24 cellular contexts compared by ENCODE assay signal in genomic region chr1:151549199-151549598, GRCh38. TPM values are rescaled to one million over a fixed set of nuclear protein-coding genes. Genes with fewer than 3 reads are reported as not detected.
DNase-seq lines count a peak whose midpoint lies in the region; ATAC-seq, FAIRE-seq and TF ChIP-seq lines count a peak whose summit lies in the region.
"Had no signal": no experiment of that assay in that cellular context is flagged by ENCODE, and none has a peak within 500 bp of the region (broad histone marks: within the 10 kb centered on the region; RNA-seq: fewer than 3 reads in every experiment).

No MANE protein-coding gene starts in this region.

- no peak overlapping the region for H3K27ac Mint-ChIP-seq in endothelial cell (ENCODE audit: unreplicated experiment)
- H3K27ac Mint-ChIP-seq: activated B cell treated with CpG ODN at 0.5 μM for 24 hours; activated CD8-positive, alpha-beta T cell treated with anti-CD3 and anti-CD28 coated beads for 36 hours; activated naive CD8-positive, alpha-beta T cell; memory B cell; natural killer cell treated with Interleukin-12 subunit alpha and Interleukin-12 subunit beta and Interleukin-15 and Interleukin-18, amount 100 ng/mL, for 72 hours; stimulated activated effector memory CD8-positive, alpha-beta T cell treated with anti-CD3 and anti-CD28 coated beads, Interleukin-12 subunit alpha, Interleukin-12 subunit beta, amount 100 ng/mL, for 72 hours had no signal

- peak overlapping the region; percentile 99 for H3K27ac ChIP-seq in RWPE2 (ENCODE audit: poor library complexity, severe bottlenecking)
- H3K27ac ChIP-seq in keratinocyte (ENCODE audit: control insufficient read depth, insufficient read depth, low read length), result peak overlapping the region; percentile 41
- H3K27ac ChIP-seq in transverse colon, result peak overlapping the region; percentile 80 to 88 (median 85)
- H3K27ac ChIP-seq: BLaER1, SJCRH30, tibial artery had no signal

- H3K27me3 ChIP-seq in RWPE2 (ENCODE audit: insufficient read depth, poor library complexity, severe bottlenecking) (no peaks in the 10 kb centered on the region), keratinocyte (ENCODE audit: control insufficient read depth, extremely low read depth, insufficient read depth, low read length) (no peaks in the 10 kb centered on the region), transverse colon (no peaks in the 10 kb centered on the region)
- H3K27me3 ChIP-seq: BLaER1, brain microvascular endothelial cell, SJCRH30, tibial artery had no signal

- peak; percentile 29 for DNase-seq in HCEC 1CT
- no peak for DNase-seq in RWPE2 (ENCODE audit: low spot score)
- DNase-seq in keratinocyte (ENCODE audit: low read depth, low spot score), result no peak
- no peak for DNase-seq in transverse colon
- DNase-seq in stimulated activated CD4-positive, alpha-beta T cell treated with anti-CD3 and anti-CD28 coated beads, Interleukin-2, amount 100 ng/mL, for 24 hours, result no peak
- no peak for DNase-seq in endothelial cell (ENCODE audit: low spot score)
- DNase-seq: activated B cell treated with CpG ODN at 0.5 μM for 24 hours; activated CD8-positive, alpha-beta T cell treated with anti-CD3 and anti-CD28 coated beads for 36 hours; activated T-cell treated with anti-CD3 and anti-CD28 coated beads, Interleukin-2, amount 50 U/mL, for 48 hours; cortex of kidney; foreskin melanocyte; NCI-H1436; NCI-H526; stimulated activated CD4-positive, alpha-beta T cell treated with anti-CD3 and anti-CD28 coated beads, Interleukin-12 subunit alpha, Interleukin-12 subunit beta, amount 100 ng/mL, for 4 hours; T-helper 2 cell had no signal

- no peaks in the 10 kb centered on the region for H3K36me3 Mint-ChIP-seq in endothelial cell (ENCODE audit: low read depth, unreplicated experiment)
- H3K36me3 Mint-ChIP-seq: memory B cell; natural killer cell treated with Interleukin-12 subunit alpha and Interleukin-12 subunit beta and Interleukin-15 and Interleukin-18, amount 100 ng/mL, for 72 hours; stimulated activated effector memory CD8-positive, alpha-beta T cell treated with anti-CD3 and anti-CD28 coated beads, Interleukin-12 subunit alpha, Interleukin-12 subunit beta, amount 100 ng/mL, for 72 hours had no signal

- H3K9me3 ChIP-seq in RWPE2 (ENCODE audit: severe bottlenecking) (no peaks in the 10 kb centered on the region), keratinocyte (ENCODE audit: control insufficient read depth, low read depth, low read length) (no peaks in the 10 kb centered on the region), transverse colon (no peaks in the 10 kb centered on the region)
- H3K9me3 ChIP-seq: BLaER1, SJCRH30, tibial artery had no signal

- in situ Hi-C loops in transverse colon (cut with MboI; ENCODE audit: low pct_ligation_motif_present in 1 of 4, low pct_unique_long_range_greater_than_20kb in 1 of 4, low sequenced_read_pairs in 3 of 4), result no loop called here

- peaks cover 18% of the 10 kb centered on the region for H3K4me1 Mint-ChIP-seq in endothelial cell (ENCODE audit: unreplicated experiment)
- H3K4me1 Mint-ChIP-seq: activated B cell treated with CpG ODN at 0.5 μM for 24 hours had no signal

- no peak for ATAC-seq in RWPE2 (ENCODE audit: low read depth)
- ATAC-seq in GM21619 (IDR thresholded peaks at IDR 0.05; ENCODE audit: unreplicated experiment), result no peak
- ATAC-seq: activated CD8-positive, alpha-beta T cell treated with anti-CD3 and anti-CD28 coated beads for 36 hours; natural killer cell treated with Interleukin-12 subunit alpha and Interleukin-12 subunit beta and Interleukin-15 and Interleukin-18, amount 100 ng/mL, for 72 hours; stimulated activated effector memory CD8-positive, alpha-beta T cell treated with anti-CD3 and anti-CD28 coated beads, Interleukin-12 subunit alpha, Interleukin-12 subunit beta, amount 100 ng/mL, for 72 hours had no signal

- H3K79me2 ChIP-seq in keratinocyte (ENCODE audit: control insufficient read depth, insufficient read depth, low read length), result peaks cover 66% of the 10 kb centered on the region

- H3K4me3 ChIP-seq in RWPE2 (ENCODE audit: severe bottlenecking), result no peak overlapping the region
- H3K4me3 ChIP-seq in keratinocyte (ENCODE audit: control insufficient read depth in 2 of 3, extremely low read depth in 1 of 3, insufficient read depth in 2 of 3, low read depth in 1 of 3, low read length in 3 of 3), result peak overlapping the region in 2 of 3 experiments; percentile 3 to 27
- H3K4me3 ChIP-seq in transverse colon, result no peak overlapping the region
- H3K4me3 ChIP-seq: BLaER1, SJCRH30, tibial artery had no signal

- intact Hi-C loops in transverse colon (cut with DNase I; ENCODE audit: low total_unique reads), result loop anchor here (10.0 kb wide), 1 partner anchor 104 kb away; no protein-coding TSS in a partner anchor

- no peak for TF ChIP-seq EP300 in transverse colon (IDR thresholded peaks at IDR 0.05; ENCODE audit: low read depth)

- TF ChIP-seq CTCF in RWPE2 (IDR thresholded peaks at IDR 0.05; ENCODE audit: poor library complexity, severe bottlenecking) (no peak), keratinocyte (optimal IDR thresholded peaks at IDR 0.05 in 1 of 3, IDR thresholded peaks at IDR 0.05 in 1 of 3, conservative IDR thresholded peaks at IDR 0.05 in 1 of 3; ENCODE audit: extremely low read depth in 1 of 3, insufficient read depth in 2 of 3, low read length in 3 of 3) (no peak), transverse colon (IDR thresholded peaks at IDR 0.05) (no peak), endothelial cell (IDR thresholded peaks at IDR 0.05; ENCODE audit: unreplicated experiment) (no peak)

- H3K27me3 Mint-ChIP-seq in endothelial cell (ENCODE audit: unreplicated experiment), result peaks cover 2% of the 10 kb centered on the region
- H3K27me3 Mint-ChIP-seq: activated B cell treated with CpG ODN at 0.5 μM for 24 hours; activated CD8-positive, alpha-beta T cell treated with anti-CD3 and anti-CD28 coated beads for 36 hours; activated naive CD8-positive, alpha-beta T cell had no signal

- no peak for FAIRE-seq in keratinocyte (lab: Jason Lieb, UNC)

- peaks cover 2% of the 10 kb centered on the region for H3K9me1 ChIP-seq in keratinocyte (ENCODE audit: control insufficient read depth, extremely low read depth, insufficient read depth, low read length)

- H3K36me3 ChIP-seq in RWPE2 (ENCODE audit: low read depth), result peaks cover 60% of the 10 kb centered on the region
- peaks cover 4 to 16% of the 10 kb centered on the region in 2 experiments for H3K36me3 ChIP-seq in keratinocyte (ENCODE audit: control insufficient read depth in 2 of 2, extremely low read depth in 1 of 2, insufficient read depth in 2 of 2, low read length in 2 of 2)
- no peaks in the 10 kb centered on the region for H3K36me3 ChIP-seq in transverse colon
- H3K36me3 ChIP-seq: BLaER1, brain microvascular endothelial cell, tibial artery had no signal

- peak overlapping the region; percentile 59 for H3K4me2 ChIP-seq in keratinocyte (ENCODE audit: control insufficient read depth, extremely low read depth, insufficient read depth, low read depth, low read length)
- H3K4me2 ChIP-seq: BLaER1 had no signal

- H4K20me1 ChIP-seq in keratinocyte (ENCODE audit: control insufficient read depth, extremely low read depth, insufficient read depth, low read length), result peaks cover 8% of the 10 kb centered on the region
- H4K20me1 ChIP-seq: BLaER1 had no signal

- H3K9ac ChIP-seq in keratinocyte (ENCODE audit: control insufficient read depth, extremely low read depth, insufficient read depth, low read length), result peak overlapping the region; percentile 54
- H3K9ac ChIP-seq: BLaER1 had no signal

- 54% methylated on average over 2 of the region's 2 CpGs; no CpG with 5 or more reads in 1 of the 2 donors for WGBS in transverse colon (ENCODE audit: low coverage in 1 of 2), 2 donors

- peaks cover 72% of the 10 kb centered on the region for H3K4me1 ChIP-seq in RWPE2 (ENCODE audit: insufficient read depth, poor library complexity, severe bottlenecking)
- H3K4me1 ChIP-seq in keratinocyte (ENCODE audit: control insufficient read depth, extremely low read depth, insufficient read depth, low read length), result peaks cover 73% of the 10 kb centered on the region
- H3K4me1 ChIP-seq in transverse colon, result peaks cover 6 to 34% (median 32%) of the 10 kb centered on the region in 4 donors
- H3K4me1 ChIP-seq: BLaER1 had no signal

- dilution Hi-C loops in keratinocyte (cut with MboI; ENCODE audit: extremely low pct_ligation_motif_present, low sequenced_read_pairs), result no loop called here

- H3K9me3 Mint-ChIP-seq in endothelial cell (ENCODE audit: unreplicated experiment), result no peaks in the 10 kb centered on the region
- H3K9me3 Mint-ChIP-seq: activated B cell treated with CpG ODN at 0.5 μM for 24 hours; activated CD8-positive, alpha-beta T cell treated with anti-CD3 and anti-CD28 coated beads for 36 hours; memory B cell; natural killer cell treated with Interleukin-12 subunit alpha and Interleukin-12 subunit beta and Interleukin-15 and Interleukin-18, amount 100 ng/mL, for 72 hours; stimulated activated effector memory CD8-positive, alpha-beta T cell treated with anti-CD3 and anti-CD28 coated beads, Interleukin-12 subunit alpha, Interleukin-12 subunit beta, amount 100 ng/mL, for 72 hours had no signal

- H2AFZ ChIP-seq in keratinocyte (ENCODE audit: control insufficient read depth, low read length), result no peak overlapping the region

- no peak for TF ChIP-seq POLR2A in transverse colon (IDR thresholded peaks at IDR 0.05)

- H3K4me3 Mint-ChIP-seq in endothelial cell (ENCODE audit: unreplicated experiment), result no peak overlapping the region
- H3K4me3 Mint-ChIP-seq: activated B cell treated with CpG ODN at 0.5 μM for 24 hours; activated CD8-positive, alpha-beta T cell treated with anti-CD3 and anti-CD28 coated beads for 36 hours; activated naive CD8-positive, alpha-beta T cell; memory B cell; natural killer cell treated with Interleukin-12 subunit alpha and Interleukin-12 subunit beta and Interleukin-15 and Interleukin-18, amount 100 ng/mL, for 72 hours; stimulated activated effector memory CD8-positive, alpha-beta T cell treated with anti-CD3 and anti-CD28 coated beads, Interleukin-12 subunit alpha, Interleukin-12 subunit beta, amount 100 ng/mL, for 72 hours had no signal

RNA-seq across cellular contexts. Expression of gene TUFT1, which starts 9.1 kb away (rescaled TPM):
- 70.0 to 82.3 TPM (median 80.1 TPM) in 3 replicates for polyA plus RNA-seq in keratinocyte
- polyA plus RNA-seq in keratinocyte (2011; ENCODE audit: low read depth), result 232 TPM
- polyA plus RNA-seq in keratinocyte (2011; cell fraction: cytosol; rRNA removed), result 68.6 and 92.2 TPM in 2 replicates
- 155 and 156 TPM in 2 replicates for polyA plus RNA-seq in keratinocyte (2011; cell fraction: nucleus; rRNA removed)
- 65.9 and 73.6 TPM in 2 replicates for polyA plus RNA-seq in keratinocyte (2012; ENCODE audit: low replicate concordance)
- 52.3 to 67.8 TPM (median 57.4 TPM) in 3 replicates for polyA minus RNA-seq in keratinocyte
- 54.3 TPM for polyA minus RNA-seq in keratinocyte (2011; cell fraction: cytosol; rRNA and poly(A)+ RNA removed)
- 52.9 and 96.0 TPM in 2 replicates for polyA minus RNA-seq in keratinocyte (2011; cell fraction: nucleus; rRNA and poly(A)+ RNA removed)
- 10 to 100 TPM; 22.8 to 65.5 (median 30.8) TPM for total RNA-seq in transverse colon
- total RNA-seq in endothelial cell (ENCODE audit: unreplicated experiment), result 11.2 TPM

RNA-seq across cellular contexts. Expression of gene CGN, which starts 38.0 kb away (rescaled TPM):
- polyA plus RNA-seq in keratinocyte, result 2.0 to 4.1 TPM (median 2.9 TPM) in 3 replicates
- polyA plus RNA-seq in keratinocyte (2011; ENCODE audit: low read depth), result 28.0 TPM
- polyA plus RNA-seq in keratinocyte (2011; cell fraction: cytosol; rRNA removed), result 1.2 and 1.8 TPM in 2 replicates
- polyA plus RNA-seq in keratinocyte (2011; cell fraction: nucleus; rRNA removed), result 11.2 and 11.8 TPM in 2 replicates
- 5.5 and 22.1 TPM in 2 replicates for polyA plus RNA-seq in keratinocyte (2012; ENCODE audit: low replicate concordance)
- polyA minus RNA-seq in keratinocyte, result 1.6 to 9.2 TPM (median 4.0 TPM) in 3 replicates
- polyA minus RNA-seq in keratinocyte (2011; cell fraction: cytosol; rRNA and poly(A)+ RNA removed), result 1.2 TPM
- 3.5 and 4.7 TPM in 2 replicates for polyA minus RNA-seq in keratinocyte (2011; cell fraction: nucleus; rRNA and poly(A)+ RNA removed)
- total RNA-seq in transverse colon, result 100 to 1,000 TPM; 123 to 351 (median 172) TPM
- 50.7 TPM for total RNA-seq in endothelial cell (ENCODE audit: unreplicated experiment)

Comparison
In these comparisons a context has a peak if more than half of its experiments do, and no peak if none do; other contexts are left out.
1. H3K27ac ChIP-seq: peak in every context shown above with its lines; median percentile 99 in RWPE2; 85 in transverse colon; 41 in keratinocyte.
2. H3K4me3 ChIP-seq: peak in keratinocyte (2 of 3); none in RWPE2 (single experiment) and transverse colon (0 of 4).